Comparison of ENCODE assay signal across 12 cellular contexts in genomic region chr18:45588831-45589558, GRCh38. TPM values are rescaled to one million over a fixed set of nuclear protein-coding genes. Genes with fewer than 3 reads are reported as not detected.
DNase-seq lines count a peak whose midpoint lies in the region; ATAC-seq and TF ChIP-seq lines count a peak whose summit lies in the region.
"Had no signal": no experiment of that assay in that cellular context is flagged by ENCODE, and none has a peak within 500 bp of the region (broad histone marks: within the 10 kb centered on the region; RNA-seq: fewer than 3 reads in every experiment).

No MANE protein-coding gene starts in this region.

- H3K9me3 ChIP-seq in MG63 (no peaks in the 10 kb centered on the region), fibroblast of lung (ENCODE audit: control insufficient read depth, insufficient read depth, low read depth, low read length) (no peaks in the 10 kb centered on the region), skeletal muscle satellite cell (replicated peaks; ENCODE audit: low read length) (no peaks in the 10 kb centered on the region)

- H2AFZ ChIP-seq in fibroblast of lung (ENCODE audit: low read length) = no peak overlapping the region

- peak; percentile 80 for DNase-seq in COLO829 (ENCODE audit: low spot score)
- DNase-seq in MG63 = peak; percentile 32
- peak; percentile 55 to 77 for DNase-seq in fibroblast of lung (ENCODE audit: low read depth in 2 of 2)
- DNase-seq in Ammon's horn (ENCODE audit: low spot score) = no peak
- DNase-seq in OCI-M1 (lab: John Stamatoyannopoulos, UW) = no peak
- no peak for DNase-seq in mesenteric fat pad (ENCODE audit: low spot score)
- DNase-seq: activated CD8-positive, alpha-beta T cell treated with anti-CD3 and anti-CD28 coated beads for 36 hours; activated naive CD8-positive, alpha-beta T cell treated with anti-CD3 and anti-CD28 coated beads for 36 hours had no signal

- no peaks in the 10 kb centered on the region for H3K79me2 ChIP-seq in fibroblast of lung (ENCODE audit: control insufficient read depth, insufficient read depth, low read length)

- no peak for ATAC-seq in HG02642 (IDR thresholded peaks at IDR 0.05; ENCODE audit: poor library complexity, unreplicated experiment)
- ATAC-seq: activated CD8-positive, alpha-beta T cell treated with anti-CD3 and anti-CD28 coated beads for 36 hours had no signal

- H3K4me3 ChIP-seq in MG63 (no peak overlapping the region), fibroblast of lung (replicated peaks in 1 of 4; ENCODE audit: control extremely low read depth in 1 of 4, insufficient read depth in 1 of 4, low read depth in 3 of 4, low read length in 4 of 4) (peak overlapping the region in 2 of 4 experiments; percentile 20 to 41), skeletal muscle satellite cell (ENCODE audit: low read length) (peak overlapping the region; percentile 38)

- no peaks in the 10 kb centered on the region for H4K20me1 ChIP-seq in fibroblast of lung (ENCODE audit: control insufficient read depth, extremely low read depth, insufficient read depth, low read length)

- H3K9ac ChIP-seq in fibroblast of lung (ENCODE audit: insufficient read depth, low read length) (no peak overlapping the region), skeletal muscle satellite cell (ENCODE audit: low read depth, low read length) (no peak overlapping the region)

- H3K27ac ChIP-seq in fibroblast of lung (ENCODE audit: insufficient read depth, low read length) = peak overlapping the region; percentile 61

- no peak for TF ChIP-seq CTCF in fibroblast of lung (conservative IDR thresholded peaks at IDR 0.05 in 1 of 2, IDR thresholded peaks at IDR 0.05 in 1 of 2; ENCODE audit: low read depth in 1 of 2, low read length in 2 of 2)

- H3K4me2 ChIP-seq in fibroblast of lung (ENCODE audit: extremely low read depth, insufficient read depth, low read length) (peak overlapping the region; percentile 39), skeletal muscle satellite cell (ENCODE audit: low read length) (peak overlapping the region; percentile 50)

- H3K4me1 ChIP-seq in fibroblast of lung (ENCODE audit: control insufficient read depth, extremely low read depth, insufficient read depth, low read length) (peaks cover 20% of the 10 kb centered on the region), skeletal muscle satellite cell (ENCODE audit: control insufficient read depth, insufficient read depth, low read length) (peaks cover 28% of the 10 kb centered on the region)

- H3K36me3 ChIP-seq in MG63 (no peaks in the 10 kb centered on the region), fibroblast of lung (ENCODE audit: control insufficient read depth, insufficient read depth, low read length) (no peaks in the 10 kb centered on the region), skeletal muscle satellite cell (ENCODE audit: insufficient read depth, low read length) (no peaks in the 10 kb centered on the region)

- H3K27me3 ChIP-seq in MG63 = no peaks in the 10 kb centered on the region
- peaks cover 2% of the 10 kb centered on the region for H3K27me3 ChIP-seq in fibroblast of lung (ENCODE audit: control insufficient read depth, insufficient read depth, low read length)
- H3K27me3 ChIP-seq in skeletal muscle satellite cell (ENCODE audit: control insufficient read depth, insufficient read depth, low read length) = peaks cover 3% of the 10 kb centered on the region

RNA-seq across cellular contexts. Expression of gene SLC14A2, which starts 26.3 kb away (rescaled TPM):
- total RNA-seq in MG63 (2014; rRNA removed; shearing (Covaris generic); ENCODE audit: low replicate concordance) = not detected in 2 replicates
- under 0.01 TPM in 1 of 2 replicates, not detected in the other for total RNA-seq in fibroblast of lung
- 0.09 TPM in 1 of 2 replicates, not detected in the other for polyA plus RNA-seq in fibroblast of lung
- polyA plus RNA-seq in fibroblast of lung (2012) = 0.07 TPM in 1 of 2 replicates, not detected in the other
- polyA minus RNA-seq in fibroblast of lung (ENCODE audit: low replicate concordance) = 0.24 TPM in 1 of 2 replicates, not detected in the other
- not detected in 2 replicates for total RNA-seq in skeletal muscle satellite cell (2012; rRNA removed)
- 0.45 TPM for total RNA-seq in mesenteric fat pad
- total RNA-seq: HT-29 had no signal
- polyA plus RNA-seq: neural cell had no signal

Comparison
In these comparisons a context has a peak if more than half of its experiments do, and no peak if none do; other contexts are left out.
1. DNase-seq: peak in COLO829 (single experiment), MG63 (single experiment) and fibroblast of lung (2 of 2); none in Ammon's horn (single experiment), OCI-M1 (single experiment) and mesenteric fat pad (single experiment).